In genomic region chr11:102469196-102469821, GRCh38 we compare ENCODE assay signal across 13 cellular contexts. TPM values are rescaled to one million over a fixed set of nuclear protein-coding genes. Genes with fewer than 3 reads are reported as not detected.
DNase-seq lines count a peak whose midpoint lies in the region; ATAC-seq and TF ChIP-seq lines count a peak whose summit lies in the region.
"Had no signal": no experiment of that assay in that cellular context is flagged by ENCODE, and none has a peak within 500 bp of the region (broad histone marks: within the 10 kb centered on the region; RNA-seq: fewer than 3 reads in every experiment).

No MANE protein-coding gene starts in this region.

- in situ Hi-C loops in GM23248 (cut with MboI): no loop called here

- TF ChIP-seq POLR2A in esophagus squamous epithelium (IDR thresholded peaks at IDR 0.05): no peak

- H3K9ac ChIP-seq in GM23248: no peak overlapping the region
- H3K9ac ChIP-seq in fibroblast of lung (ENCODE audit: insufficient read depth, low read length): no peak overlapping the region

- H3K9me2 ChIP-seq in GM23248 (ENCODE audit: insufficient read depth): no peaks in the 10 kb centered on the region

- 62% methylated on average over 8 of the region's 8 CpGs for WGBS in GM23248 (ENCODE audit: low coverage in 1 of 2, low lambda C conversion rate in 2 of 2, missing lambda C conversion rate in 2 of 2), 2 experiments
- WGBS in esophagus squamous epithelium, 2 donors: 56 to 65% methylated on average over 8 of the region's 8 CpGs

- H3K4me3 ChIP-seq in GM23248 (0 out of 2 replicates have a peak overlapping the region, but pooled peaks have one; percentile 22), RWPE2 (ENCODE audit: severe bottlenecking) (no peak overlapping the region), fibroblast of lung (replicated peaks in 1 of 4; ENCODE audit: control extremely low read depth in 1 of 4, insufficient read depth in 1 of 4, low read depth in 3 of 4, low read length in 4 of 4) (no peak overlapping the region), retinal pigment epithelial cell (ENCODE audit: low read length) (no peak overlapping the region), esophagus squamous epithelium (no peak overlapping the region)
- H3K4me3 ChIP-seq: adrenal gland, tibial nerve had no signal

- peak overlapping the region; percentile 16 for H3K4me2 ChIP-seq in GM23248 (ENCODE audit: unreplicated experiment)
- no peak overlapping the region for H3K4me2 ChIP-seq in fibroblast of lung (ENCODE audit: extremely low read depth, insufficient read depth, low read length)

- H3K4me1 ChIP-seq in GM23248 (ENCODE audit: insufficient read depth) (peaks cover 10% of the 10 kb centered on the region), RWPE2 (ENCODE audit: insufficient read depth, poor library complexity, severe bottlenecking) (peaks cover 25% of the 10 kb centered on the region), fibroblast of lung (ENCODE audit: control insufficient read depth, extremely low read depth, insufficient read depth, low read length) (peaks cover 7% of the 10 kb centered on the region), esophagus squamous epithelium (peaks cover 16 to 43% (median 18%) of the 10 kb centered on the region in 3 donors)

- H3K27ac ChIP-seq in GM23248: peak overlapping the region; percentile 34
- H3K27ac ChIP-seq in RWPE2 (ENCODE audit: poor library complexity, severe bottlenecking): peak overlapping the region; percentile 27
- H3K27ac ChIP-seq in fibroblast of lung (ENCODE audit: insufficient read depth, low read length): peak overlapping the region; percentile 36
- no peak overlapping the region for H3K27ac ChIP-seq in esophagus squamous epithelium
- H3K27ac ChIP-seq: adrenal gland had no signal

- H3K9me3 ChIP-seq in GM23248 (ENCODE audit: low read depth): no peaks in the 10 kb centered on the region
- no peaks in the 10 kb centered on the region for H3K9me3 ChIP-seq in RWPE2 (ENCODE audit: severe bottlenecking)
- no peaks in the 10 kb centered on the region for H3K9me3 ChIP-seq in fibroblast of lung (ENCODE audit: control insufficient read depth, insufficient read depth, low read depth, low read length)
- H3K9me3 ChIP-seq in esophagus squamous epithelium: no peaks in the 10 kb centered on the region
- H3K9me3 ChIP-seq: adrenal gland, tibial nerve had no signal

- TF ChIP-seq CTCF in RWPE2 (IDR thresholded peaks at IDR 0.05; ENCODE audit: poor library complexity, severe bottlenecking): no peak
- no peak for TF ChIP-seq CTCF in fibroblast of lung (conservative IDR thresholded peaks at IDR 0.05 in 1 of 2, IDR thresholded peaks at IDR 0.05 in 1 of 2; ENCODE audit: low read depth in 1 of 2, low read length in 2 of 2)
- TF ChIP-seq CTCF in retinal pigment epithelial cell (conservative IDR thresholded peaks at IDR 0.05; ENCODE audit: low read depth, low read length): no peak
- no peak for TF ChIP-seq CTCF in esophagus squamous epithelium (IDR thresholded peaks at IDR 0.05)

- H3K79me2 ChIP-seq in GM23248 (ENCODE audit: insufficient read depth): no peaks in the 10 kb centered on the region
- H3K79me2 ChIP-seq in fibroblast of lung (ENCODE audit: control insufficient read depth, insufficient read depth, low read length): no peaks in the 10 kb centered on the region

- H2AFZ ChIP-seq in GM23248 (peak overlapping the region; percentile 85), fibroblast of lung (ENCODE audit: low read length) (peak overlapping the region; percentile 23)

- no peak; the same call in 2 of the 3 replicates for ATAC-seq in RWPE2 (ENCODE audit: low read depth)

- H3K36me3 ChIP-seq in GM23248 (ENCODE audit: low read depth): no peaks in the 10 kb centered on the region
- no peaks in the 10 kb centered on the region for H3K36me3 ChIP-seq in RWPE2 (ENCODE audit: low read depth)
- no peaks in the 10 kb centered on the region for H3K36me3 ChIP-seq in fibroblast of lung (ENCODE audit: control insufficient read depth, insufficient read depth, low read length)
- no peaks in the 10 kb centered on the region for H3K36me3 ChIP-seq in esophagus squamous epithelium
- H3K36me3 ChIP-seq: adrenal gland, tibial nerve had no signal

- DNase-seq in GM23248 (peak; percentile 53), RWPE2 (ENCODE audit: low spot score) (no peak), fibroblast of lung (ENCODE audit: low read depth in 2 of 2) (peak; percentile 64 to 70), retinal pigment epithelial cell (ENCODE audit: low read depth) (peak; percentile 71), esophagus squamous epithelium (lab: John Stamatoyannopoulos, UW) (no peak), NCI-H69 (lab: John Stamatoyannopoulos, UW) (no peak), Kasumi-1 (lab: John Stamatoyannopoulos, UW) (no peak)
- no peak for DNase-seq in effector CD4-positive, alpha-beta T cell
- DNase-seq: foreskin melanocyte, KG1, NCI-H510A treated with DMSO at 0.1 percent for 48 hours had no signal

- H3F3A ChIP-seq in GM23248 (ENCODE audit: insufficient read depth): 0 out of 2 replicates have a peak, but pooled peaks cover 5% of the 10 kb centered on the region

- intact Hi-C loops in esophagus squamous epithelium (cut with DNase I): no loop called here

- no peaks in the 10 kb centered on the region for H3K27me3 ChIP-seq in GM23248 (replicated peaks; ENCODE audit: insufficient read depth)
- no peaks in the 10 kb centered on the region for H3K27me3 ChIP-seq in RWPE2 (ENCODE audit: insufficient read depth, poor library complexity, severe bottlenecking)
- no peaks in the 10 kb centered on the region for H3K27me3 ChIP-seq in fibroblast of lung (ENCODE audit: control insufficient read depth, insufficient read depth, low read length)
- H3K27me3 ChIP-seq in esophagus squamous epithelium: no peaks in the 10 kb centered on the region
- H3K27me3 ChIP-seq: adrenal gland, tibial nerve had no signal

- H4K20me1 ChIP-seq in GM23248 (ENCODE audit: insufficient read depth): no peaks in the 10 kb centered on the region
- no peaks in the 10 kb centered on the region for H4K20me1 ChIP-seq in fibroblast of lung (ENCODE audit: control insufficient read depth, extremely low read depth, insufficient read depth, low read length)

RNA-seq across cellular contexts. Expression of gene TMEM123, which starts 16.7 kb away (rescaled TPM):
- 93.1 and 106 TPM in 2 replicates for total RNA-seq in GM23248 (2014; rRNA removed; shearing (Covaris generic))
- polyA plus RNA-seq in GM23248 (2016; fragmentation: Nextera tagmentation; extraction: Ambion mirVana) (113 and 122 TPM in 2 replicates), fibroblast of lung (207 and 355 TPM in 2 replicates)
- total RNA-seq in fibroblast of lung (124 and 127 TPM in 2 replicates), esophagus squamous epithelium (100 to 1,000 TPM in 3 of 4 donors, 10 to 100 TPM in 1; 53.2 to 152 (median 128) TPM)
- polyA plus RNA-seq in fibroblast of lung (2012): 84.8 and 123 TPM in 2 replicates
- 3.7 and 12.3 TPM in 2 replicates for polyA minus RNA-seq in fibroblast of lung (ENCODE audit: low replicate concordance)

Comparison
In these comparisons a context has a peak if more than half of its experiments do, and no peak if none do; other contexts are left out.
1. DNase-seq: peak in GM23248 (single experiment), fibroblast of lung (2 of 2) and retinal pigment epithelial cell (single experiment); none in RWPE2 (single experiment), esophagus squamous epithelium (single experiment), NCI-H69 (single experiment), effector CD4-positive, alpha-beta T cell (single experiment) and Kasumi-1 (0 of 2).
2. H3K27ac ChIP-seq: peak in GM23248 (single experiment), RWPE2 (single experiment) and fibroblast of lung (single experiment); none in esophagus squamous epithelium (0 of 4).